8 cellular contexts compared by ENCODE assay signal in genomic region chr16:30355144-30355953, GRCh38. TPM values are rescaled to one million over a fixed set of nuclear protein-coding genes. Genes with fewer than 3 reads are reported as not detected.
DNase-seq lines count a peak whose midpoint lies in the region; ATAC-seq, FAIRE-seq and TF ChIP-seq lines count a peak whose summit lies in the region.

CD2BP2 (minus strand) TSS chr16:30355308; CDS start chr16:30354681, 627 bp downstream.

- no peaks in the 10 kb centered on the region for H3K27me3 Mint-ChIP-seq in activated CD4-positive, alpha-beta memory T cell treated with anti-CD3 and anti-CD28 coated beads, Interleukin-2, amount 10 ng/mL, durations not matched to agents 7 days and 5 days

- H3K27ac ChIP-seq in BLaER1 (peak within 1 kb of the TSS; percentile 82), dorsolateral prefrontal cortex (peak within 1 kb of the TSS; percentile 84 to 99 (median 96)), HepG2 (ENCODE audit: extremely low read length, insufficient read depth, low read length) (peak within 1 kb of the TSS; percentile 92)

- peak; percentile 99 for FAIRE-seq in HepG2 (lab: Jason Lieb, UNC)

- TF ChIP-seq EP300 in HepG2 (IDR thresholded peaks at IDR 0.05; ENCODE audit: low read depth in 2 of 2, low read length in 2 of 2): peak; percentile 14 to 37; a peak in 1 of 4 replicates
- peak; percentile 36 for TF ChIP-seq EP300 in HepG2 (CRISPR knock-in tag; IDR thresholded peaks at IDR 0.05; ENCODE audit: borderline replicate concordance)

- peak in 17 of 56 donors; percentile 10 to 39 (median 22) for TF ChIP-seq CTCF in dorsolateral prefrontal cortex (IDR thresholded peaks at IDR 0.05 in 54 of 56, conservative IDR thresholded peaks at IDR 0.05 in 2 of 56; ENCODE audit: low read depth in 1 of 56, partially characterized antibody in 56 of 56)
- TF ChIP-seq CTCF in HepG2 (CRISPR knock-in tag; IDR thresholded peaks at IDR 0.05): peak; percentile 45

- H4K20me1 ChIP-seq in BLaER1 (peaks cover 40% of the 10 kb centered on the region), HepG2 (ENCODE audit: insufficient read depth, low read length) (no peaks in the 10 kb centered on the region)

- H3K4me1 Mint-ChIP-seq in activated CD4-positive, alpha-beta memory T cell treated with anti-CD3 and anti-CD28 coated beads, Interleukin-2, amount 10 ng/mL, durations not matched to agents 7 days and 5 days: peaks cover 66% of the 10 kb centered on the region

- peak within 1 kb of the TSS; percentile 93 for H3K27ac Mint-ChIP-seq in activated CD4-positive, alpha-beta memory T cell treated with anti-CD3 and anti-CD28 coated beads, Interleukin-2, amount 10 ng/mL, durations not matched to agents 7 days and 5 days

- in situ Hi-C loops in HepG2 (cut with HindIII; ENCODE audit: extremely low pct_ligation_motif_present, low pct_unique_long_range_greater_than_20kb): loop anchor here (10.0 kb wide), 1 partner anchor 259 kb away; the partner anchor contains the start of gene ZNF689

- peak; percentile 58 to 60; a peak in 2 of 4 replicates for TF ChIP-seq POLR2A in HepG2 (IDR thresholded peaks at IDR 0.05; ENCODE audit: insufficient read depth in 1 of 2, low read depth in 2 of 2, low read length in 2 of 2)

- DNase-seq in HK-2 (ENCODE audit: unreplicated experiment) (peak; percentile 88), NCI-H82 treated with DMSO at 0.1 percent for 48 hours (lab: John Stamatoyannopoulos, UW; ENCODE audit: unreplicated experiment) (peak; percentile 88), dorsolateral prefrontal cortex (peak; percentile 92 to 99 (median 97)), HepG2 (ENCODE audit: low spot score) (peak; percentile 100)
- DNase-seq in activated CD4-positive, alpha-beta memory T cell treated with anti-CD3 and anti-CD28 coated beads, Interleukin-2, amount 10 ng/mL, durations not matched to agents 7 days and 5 days: peak; percentile 88
- peak; percentile 81 to 85 for DNase-seq in stimulated activated CD4-positive, alpha-beta T cell treated with anti-CD3 and anti-CD28 coated beads, Interleukin-2, amount 100 ng/mL, for 48 hours

- peaks cover 78% of the 10 kb centered on the region for H3K36me3 ChIP-seq in BLaER1
- H3K36me3 ChIP-seq in HepG2 (replicated peaks in 1 of 2; ENCODE audit: control insufficient read depth in 1 of 2, insufficient read depth in 2 of 2, low read length in 2 of 2): peaks cover 10 to 50% of the 10 kb centered on the region in 2 experiments

- peaks cover 75% of the 10 kb centered on the region for H3K36me3 Mint-ChIP-seq in activated CD4-positive, alpha-beta memory T cell treated with anti-CD3 and anti-CD28 coated beads, Interleukin-2, amount 10 ng/mL, durations not matched to agents 7 days and 5 days (ENCODE audit: low read depth)

- H3K9me3 ChIP-seq in BLaER1: no peaks in the 10 kb centered on the region
- H3K9me3 ChIP-seq in HepG2 (ENCODE audit: low read length): no peaks in the 10 kb centered on the region

- intact Hi-C loops in dorsolateral prefrontal cortex (cut with DNase I) (no loop called here), HepG2 (cut with micrococcal nuclease; ENCODE audit: unreplicated experiment) (loop anchor here (1.0 to 2.0 kb wide), 3 partner anchors 21 to 53 kb away; partner anchors contain the start of gene ZNF48)

- H2AFZ ChIP-seq in HepG2 (ENCODE audit: low read length): peak within 1 kb of the TSS; percentile 42

- H3K9me3 Mint-ChIP-seq in activated CD4-positive, alpha-beta memory T cell treated with anti-CD3 and anti-CD28 coated beads, Interleukin-2, amount 10 ng/mL, durations not matched to agents 7 days and 5 days: no peaks in the 10 kb centered on the region

- H3K9ac ChIP-seq in BLaER1: peak within 1 kb of the TSS; percentile 92
- H3K9ac ChIP-seq in HepG2 (ENCODE audit: insufficient read depth, low read depth, low read length): peak within 1 kb of the TSS; percentile 84

- under 1% methylated on average over 40 of the region's 45 CpGs for WGBS in HepG2 (ENCODE audit: low lambda C conversion rate)

- H3K4me1 ChIP-seq in BLaER1 (peaks cover 47% of the 10 kb centered on the region), HepG2 (ENCODE audit: insufficient read depth, low read length) (peaks cover 58% of the 10 kb centered on the region)

- BruUV-seq in HepG2 (replicated peaks; lab: Mats Ljungman, UMichigan): TSS peak; percentile 45

- ATAC-seq in GM19395 (IDR thresholded peaks at IDR 0.05; ENCODE audit: unreplicated experiment) (peak; percentile 65), HepG2 (peak; percentile 82)

- H3K4me2 ChIP-seq in BLaER1 (peak within 1 kb of the TSS; percentile 97), HepG2 (ENCODE audit: low read depth, low read length) (peak within 1 kb of the TSS; percentile 96)

- H3K4me3 Mint-ChIP-seq in activated CD4-positive, alpha-beta memory T cell treated with anti-CD3 and anti-CD28 coated beads, Interleukin-2, amount 10 ng/mL, durations not matched to agents 7 days and 5 days: peak within 1 kb of the TSS; percentile 90

- H3K4me3 ChIP-seq in BLaER1 (peak within 1 kb of the TSS; percentile 93), dorsolateral prefrontal cortex (peak within 1 kb of the TSS; percentile 66 to 100 (median 93)), HepG2 (replicated peaks in 1 of 3; ENCODE audit: insufficient read depth in 1 of 3, low read depth in 2 of 3, low read length in 3 of 3) (peak within 1 kb of the TSS; percentile 85 to 94 (median 88))

- CTCF ChIA-PET in activated CD4-positive, alpha-beta memory T cell treated with anti-CD3 and anti-CD28 coated beads, Interleukin-2, amount 10 ng/mL, durations not matched to agents 7 days and 5 days (lab: Charles Lee): interaction anchor here (1.1 to 1.5 kb wide), 2 partner anchors 13 to 54 kb away, joined by 3 to 6 read pairs; no protein-coding TSS in a partner anchor
- CTCF ChIA-PET in HepG2 (lab: Yijun Ruan, JAX; ENCODE audit: low intra/inter-chr PET ratio, low total read pairs): no interaction called here

- POLR2A ChIA-PET in activated CD4-positive, alpha-beta memory T cell treated with anti-CD3 and anti-CD28 coated beads, Interleukin-2, amount 10 ng/mL, durations not matched to agents 7 days and 5 days (lab: Charles Lee): interaction anchor here (0.9 to 8.3 kb wide), 13 partner anchors 8 to 172 kb away, joined by 3 to 83 read pairs (median 5); partner anchors contain the start of genes CORO1A, SEPTIN1, TBC1D10B and ZNF48
- POLR2A ChIA-PET in HepG2 (lab: Yijun Ruan, JAX): interaction anchor here (0.6 to 6.7 kb wide), 19 partner anchors 9 to 303 kb away, joined by 3 to 94 read pairs (median 5); partner anchors contain the start of genes ALDOA, DCTPP1, FBRS and TBC1D10B

- peaks cover 23% of the 10 kb centered on the region for H3K79me2 ChIP-seq in HepG2 (ENCODE audit: insufficient read depth, low read length)

- peak; percentile 55; the same call in 1 of the 2 replicates for TF ChIP-seq RAD21 in HepG2 (CRISPR knock-in tag; IDR thresholded peaks at IDR 0.05)

- H3K27me3 ChIP-seq in BLaER1 (no peaks in the 10 kb centered on the region), dorsolateral prefrontal cortex (no peaks in the 10 kb centered on the region), HepG2 (ENCODE audit: control insufficient read depth in 1 of 2, insufficient read depth in 2 of 2, low read length in 2 of 2) (no peaks in the 10 kb centered on the region; a peak in 1 of 5 replicates)

TF ChIP-seq in HepG2, 621 proteins besides CTCF, POLR2A, EP300 and RAD21 (continues in another document):
- TF ChIP-seq ONECUT2 (CRISPR knock-in tag; IDR thresholded peaks at IDR 0.05) (no peak), ZNF446 (CRISPR knock-in tag; IDR thresholded peaks at IDR 0.05) (0 out of 2 replicates have a peak, but pooled peaks have one; percentile 19), ZNF629 (CRISPR knock-in tag; conservative IDR thresholded peaks at IDR 0.05) (peak; percentile 42; the same call in 1 of the 2 replicates), ZSCAN31 (CRISPR knock-in tag; IDR thresholded peaks at IDR 0.05; ENCODE audit: low read depth) (peak; percentile 6; the same call in 1 of the 2 replicates), KAT8 (CRISPR knock-in tag; IDR thresholded peaks at IDR 0.05) (peak; percentile 98), ZNF883 (CRISPR knock-in tag; IDR thresholded peaks at IDR 0.05; ENCODE audit: not compliant biosample characterization) (peak; percentile 19), GATAD1 (CRISPR knock-in tag; IDR thresholded peaks at IDR 0.05) (peak; percentile 91), NR2C2 (CRISPR knock-in tag; IDR thresholded peaks at IDR 0.05; ENCODE audit: borderline replicate concordance) (peak; percentile 100), SCMH1 (CRISPR knock-in tag; IDR thresholded peaks at IDR 0.05; ENCODE audit: borderline replicate concordance) (no peak)

RNA-seq across cellular contexts. Expression of gene CD2BP2, which starts in this region (rescaled TPM):
- 10 to 100 TPM; 75.6 to 75.9 TPM for total RNA-seq in activated CD4-positive, alpha-beta memory T cell treated with anti-CD3 and anti-CD28 coated beads, Interleukin-2, amount 10 ng/mL, durations not matched to agents 7 days and 5 days
- total RNA-seq in dorsolateral prefrontal cortex: 10 to 100 TPM; 45.0 to 76.5 (median 59.2) TPM
- total RNA-seq in HepG2 (2016; rRNA removed; fragmentation: Illumina TruSeq; extraction: Trizol): 54.6 and 69.9 TPM in 2 replicates
- total RNA-seq in HepG2 (2016; cell fraction: cytosol; rRNA removed; fragmentation: Illumina TruSeq; extraction: Trizol; ENCODE audit: low read depth): 7.2 and 8.0 TPM in 2 replicates
- 57.2 and 72.6 TPM in 2 replicates for total RNA-seq in HepG2 (2016; cell fraction: insoluble cytoplasmic fraction; rRNA removed; fragmentation: Illumina TruSeq; extraction: Trizol)
- 18.8 and 20.2 TPM in 2 replicates for total RNA-seq in HepG2 (2016; cell fraction: membrane; rRNA removed; fragmentation: Illumina TruSeq; extraction: Trizol)
- total RNA-seq in HepG2 (2016; cell fraction: nucleus; rRNA removed; fragmentation: Illumina TruSeq; extraction: Trizol): 24.2 and 28.9 TPM in 2 replicates
- polyA plus RNA-seq in HepG2 (2011; rRNA removed): 24.9 and 27.3 TPM in 2 replicates
- polyA plus RNA-seq in HepG2 (2011; cell fraction: cytosol; rRNA removed): 26.5 and 26.7 TPM in 2 replicates
- 52.6 and 55.8 TPM in 2 replicates for polyA plus RNA-seq in HepG2 (2011; cell fraction: nucleus; rRNA removed)
- polyA plus RNA-seq in HepG2 (2012): 25.0 and 28.0 TPM in 2 replicates
- polyA plus RNA-seq in HepG2 (2016; cell fraction: cytosol; fragmentation: Illumina TruSeq; extraction: Trizol; ENCODE audit: low read depth): 8.5 and 10.2 TPM in 2 replicates
- 76.1 and 78.5 TPM in 2 replicates for polyA plus RNA-seq in HepG2 (2016; cell fraction: insoluble cytoplasmic fraction; fragmentation: Illumina TruSeq; extraction: Trizol; ENCODE audit: low read depth)
- polyA plus RNA-seq in HepG2 (2016; cell fraction: membrane; fragmentation: Illumina TruSeq; extraction: Trizol; ENCODE audit: low read depth): 16.5 and 17.6 TPM in 2 replicates
- 49.1 and 51.4 TPM in 2 replicates for polyA plus RNA-seq in HepG2 (2016; cell fraction: nucleus; fragmentation: Illumina TruSeq; extraction: Trizol; ENCODE audit: insufficient read depth, low read depth)
- 21.5 and 32.4 TPM in 2 replicates for polyA minus RNA-seq in HepG2 (2011; rRNA and poly(A)+ RNA removed; ENCODE audit: low replicate concordance)
- polyA minus RNA-seq in HepG2 (2011; cell fraction: cytosol; rRNA and poly(A)+ RNA removed): 8.9 and 11.3 TPM in 2 replicates
- polyA minus RNA-seq in HepG2 (2011; cell fraction: nucleus; rRNA and poly(A)+ RNA removed): 14.0 and 20.5 TPM in 2 replicates

Comparison
In these comparisons a context has a peak if more than half of its experiments do, and no peak if none do; other contexts are left out.
1. Peak in every context shown above with its lines: DNase-seq, ATAC-seq, H3K4me3 ChIP-seq and H3K27ac ChIP-seq.